In genomic region chr10:109922353-109922975, GRCh38 we compare ENCODE assay signal across 8 cellular contexts. TPM values are rescaled to one million over a fixed set of nuclear protein-coding genes. Genes with fewer than 3 reads are reported as not detected.
DNase-seq lines count a peak whose midpoint lies in the region; ATAC-seq and TF ChIP-seq lines count a peak whose summit lies in the region.

No MANE protein-coding gene starts in this region.

- H3K36me3 ChIP-seq in BE2C (no peaks in the 10 kb centered on the region), MG63 (peaks cover 2% of the 10 kb centered on the region; the same call in 1 of the 2 replicates)
- H3K36me3 ChIP-seq in naive thymus-derived CD4-positive, alpha-beta T cell (ENCODE audit: control insufficient read depth in 2 of 3, insufficient read depth in 3 of 3, low read length in 3 of 3), result no peaks in the 10 kb centered on the region

- H3K4me1 ChIP-seq in BE2C, result peaks cover 2% of the 10 kb centered on the region; the same call in 1 of the 2 replicates
- peaks cover 30 to 39% of the 10 kb centered on the region in 2 donors for H3K4me1 ChIP-seq in naive thymus-derived CD4-positive, alpha-beta T cell (ENCODE audit: control insufficient read depth in 2 of 2, insufficient read depth in 2 of 2, low read length in 2 of 2)

- H3K27me3 Mint-ChIP-seq in naive thymus-derived CD4-positive, alpha-beta T cell, result peaks cover 0 to 8% (median 0%) of the 10 kb centered on the region in 5 donors

- no peak for TF ChIP-seq CTCF in BE2C (IDR thresholded peaks at IDR 0.05; ENCODE audit: low read depth, low read length)

- CTCF ChIA-PET in naive thymus-derived CD4-positive, alpha-beta T cell (lab: Charles Lee), result no interaction called here

- H3K27ac Mint-ChIP-seq in naive thymus-derived CD4-positive, alpha-beta T cell, result peak overlapping the region; percentile 75 to 95 (median 89)

- H3K4me3 ChIP-seq in BE2C (ENCODE audit: low read depth, low read length), result peak overlapping the region; percentile 79
- peak overlapping the region; percentile 74 for H3K4me3 ChIP-seq in MG63
- H3K4me3 ChIP-seq in naive thymus-derived CD4-positive, alpha-beta T cell (ENCODE audit: low read length), result peak overlapping the region; percentile 67

- no peak for ATAC-seq in naive thymus-derived CD4-positive, alpha-beta T cell
- ATAC-seq in HG03354 (IDR thresholded peaks at IDR 0.05; ENCODE audit: poor library complexity, severe bottlenecking, unreplicated experiment), result no peak

- H3K9me3 ChIP-seq in BE2C (no peaks in the 10 kb centered on the region), MG63 (0 out of 2 replicates have a peak, but pooled peaks cover 2% of the 10 kb centered on the region)
- H3K9me3 ChIP-seq in naive thymus-derived CD4-positive, alpha-beta T cell (ENCODE audit: control insufficient read depth in 2 of 3, low read length in 3 of 3), result no peaks in the 10 kb centered on the region

- peaks cover 0 to 24% (median 0%) of the 10 kb centered on the region in 5 donors for H3K36me3 Mint-ChIP-seq in naive thymus-derived CD4-positive, alpha-beta T cell

- peak overlapping the region; percentile 83 for H3K27ac ChIP-seq in naive thymus-derived CD4-positive, alpha-beta T cell (ENCODE audit: low read depth, low read length)

- POLR2A ChIA-PET in naive thymus-derived CD4-positive, alpha-beta T cell (lab: Charles Lee), result interaction anchor here (0.8 to 2.6 kb wide), 2 partner anchors 9 to 12 kb away, joined by 4 to 16 read pairs; no protein-coding TSS in a partner anchor

- H3K4me1 Mint-ChIP-seq in naive thymus-derived CD4-positive, alpha-beta T cell, result peaks cover 37 to 63% (median 57%) of the 10 kb centered on the region in 7 donors

- H3K4me3 Mint-ChIP-seq in naive thymus-derived CD4-positive, alpha-beta T cell, result peak overlapping the region; percentile 78 to 94 (median 90)

- intact Hi-C loops in naive thymus-derived CD4-positive, alpha-beta T cell (cut with micrococcal nuclease), result loop anchor here (1.0 to 10.0 kb wide), 9 partner anchors 12 to 996 kb away; partner anchors contain the start of genes BBIP1 (in 1 of the 2) and SHOC2 (in 1 of the 2)
- intact Hi-C loops in head of caudate nucleus (cut with DNase I), result no loop called here

- DNase-seq in BE2C (no peak), MG63 (no peak), dermis blood vessel endothelial cell (peak; percentile 30), COR-L47 (lab: John Stamatoyannopoulos, UW) (no peak), head of caudate nucleus (no peak), NCI-H1105 (lab: John Stamatoyannopoulos, UW) (no peak)
- peak in 2 of 9 donors; percentile 6 to 7 for DNase-seq in naive thymus-derived CD4-positive, alpha-beta T cell

- H3K9me3 Mint-ChIP-seq in naive thymus-derived CD4-positive, alpha-beta T cell, result no peaks in the 10 kb centered on the region

- H3K27me3 ChIP-seq in BE2C (no peaks in the 10 kb centered on the region), MG63 (no peaks in the 10 kb centered on the region)
- H3K27me3 ChIP-seq in naive thymus-derived CD4-positive, alpha-beta T cell (ENCODE audit: control insufficient read depth in 2 of 2, insufficient read depth in 2 of 2, low read length in 2 of 2), result no peaks in the 10 kb centered on the region

RNA-seq across cellular contexts. Expression of gene XPNPEP1, which starts 0.8 kb away (rescaled TPM):
- polyA plus RNA-seq in BE2C (2012; ENCODE audit: insufficient read depth, insufficient read length, low read depth), result 121 TPM
- 63.4 and 130 TPM in 2 replicates for total RNA-seq in MG63 (2014; rRNA removed; shearing (Covaris generic); ENCODE audit: low replicate concordance)
- 180 and 256 TPM in 2 replicates for total RNA-seq in dermis blood vessel endothelial cell
- 100 to 1,000 TPM in 1 of 5 experiments, 10 to 100 TPM in 4; 44.1 to 100 (median 60.7) TPM for total RNA-seq in naive thymus-derived CD4-positive, alpha-beta T cell
- 10 to 100 TPM; 15.7 to 19.2 TPM for polyA plus RNA-seq in naive thymus-derived CD4-positive, alpha-beta T cell
